12 cellular contexts compared by ENCODE assay signal in the genomic region with DNA sequence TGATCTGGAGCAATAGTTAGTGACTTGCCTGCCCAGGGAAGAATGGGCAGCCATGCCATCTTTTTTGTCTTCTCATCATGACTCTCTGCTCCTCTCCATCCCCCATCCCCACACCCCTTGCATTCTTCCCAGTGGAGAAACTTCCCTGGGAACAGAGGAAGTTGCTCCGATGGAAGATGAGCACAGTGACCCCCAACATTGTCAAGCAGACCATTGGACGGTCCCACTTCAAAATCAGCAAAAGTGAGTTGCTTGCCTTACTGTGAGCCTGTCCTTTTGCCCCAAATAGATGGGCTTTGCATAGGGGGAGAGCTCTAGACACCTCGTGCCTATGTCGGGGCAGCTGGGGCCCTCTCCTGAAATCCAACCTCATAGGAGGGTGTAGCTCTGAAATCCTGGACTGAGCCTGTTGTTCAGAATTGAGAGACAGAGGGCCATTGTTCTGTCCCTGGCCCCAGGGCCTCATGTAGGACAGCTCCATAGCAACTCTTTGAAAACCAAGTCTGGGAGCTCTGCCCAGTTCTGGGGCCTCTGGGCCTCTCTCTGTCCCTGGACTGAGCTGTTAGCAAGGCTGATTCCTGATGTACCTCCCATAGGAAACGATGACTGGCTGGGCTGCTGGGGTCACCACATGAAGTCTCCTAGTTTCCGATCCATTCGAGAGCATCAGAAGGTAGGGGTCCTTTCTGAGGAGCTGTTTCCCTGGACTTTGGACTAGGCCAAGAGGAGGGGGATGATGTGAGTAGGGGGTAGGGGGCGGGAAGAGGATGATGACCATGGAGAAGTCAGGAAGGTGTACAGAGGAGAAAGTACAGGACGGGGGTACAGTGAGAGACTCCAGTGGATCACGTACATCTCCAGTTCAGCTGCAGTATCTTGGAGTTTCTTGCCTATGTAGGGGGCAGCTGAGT. TPM values are rescaled to one million over a fixed set of nuclear protein-coding genes. Genes with fewer than 3 reads are reported as not detected.
DNase-seq lines count a peak whose midpoint lies in the region; ATAC-seq and TF ChIP-seq lines count a peak whose summit lies in the region.
"Had no signal": no experiment of that assay in that cellular context is flagged by ENCODE, and none has a peak within 500 bp of the region (broad histone marks: within the 10 kb centered on the region; RNA-seq: fewer than 3 reads in every experiment).

No MANE protein-coding gene starts in this region.

- no peaks in the 10 kb centered on the region for H3K9me3 Mint-ChIP-seq in stimulated activated memory B cell treated with anti-CD40 and anti-IgM and Interleukin-4, amounts not matched to agents 10 μg/mL and 1 μg/mL and 100 μg/mL, for 72 hours

- intact Hi-C loops in PC-9 (cut with micrococcal nuclease; ENCODE audit: unreplicated experiment), result no loop called here

- no peak overlapping the region for H3K4me3 ChIP-seq in PC-9
- H3K4me3 ChIP-seq: Peyer's patch, thyroid gland had no signal

- in situ Hi-C loops in KBM-7 (cut with MboI; ENCODE audit: low pct_unique_long_range_greater_than_20kb, low sequenced_read_pairs), result no loop called here

- no peak overlapping the region for H2AFZ ChIP-seq in PC-9

- DNase-seq in PC-9 (peak; percentile 45 to 46), cerebellum (ENCODE audit: low spot score) (peak; percentile 40), islet precursor cell (peak; percentile 77), SHP77 (lab: John Stamatoyannopoulos, UW) (no peak), KBM-7 (no peak), NCI-H226 (no peak)
- DNase-seq: activated CD8-positive, alpha-beta memory T cell treated with anti-CD3 and anti-CD28 coated beads, Interleukin-2, amount 10 ng/mL, durations not matched to agents 7 days and 5 days; HCEC 1CT; Peyer's patch had no signal

- peaks cover 24% of the 10 kb centered on the region for H3K4me1 Mint-ChIP-seq in stimulated activated memory B cell treated with anti-CD40 and anti-IgM and Interleukin-4, amounts not matched to agents 10 μg/mL and 1 μg/mL and 100 μg/mL, for 72 hours

- POLR2A ChIA-PET in PC-9 (lab: Charles Lee; ENCODE audit: unreplicated experiment), result interaction anchor here (0.6 to 0.7 kb wide), 3 partner anchors 14 to 507 kb away, joined by 3 to 7 read pairs (median 3); partner anchors contain the start of gene TUBA4B

- peaks cover 45% of the 10 kb centered on the region for H3K36me3 ChIP-seq in PC-9 (ENCODE audit: low read depth)

- TF ChIP-seq CTCF in PC-9 (conservative IDR thresholded peaks at IDR 0.05), result no peak

- no peak overlapping the region for H3K4me2 ChIP-seq in PC-9

- no peaks in the 10 kb centered on the region for H3F3A ChIP-seq in PC-9 (ENCODE audit: insufficient read depth, low read depth)

- H3K27me3 ChIP-seq in PC-9 (ENCODE audit: insufficient read depth, low read depth), result no peaks in the 10 kb centered on the region
- H3K27me3 ChIP-seq: Peyer's patch, thyroid gland had no signal

- H3K9me2 ChIP-seq in PC-9 (ENCODE audit: insufficient read depth), result no peaks in the 10 kb centered on the region

- H3K27ac ChIP-seq in PC-9, result peak overlapping the region; percentile 67
- H3K27ac ChIP-seq: thyroid gland had no signal

- H3K9me3 ChIP-seq in PC-9 (ENCODE audit: insufficient read depth, low read depth), result no peaks in the 10 kb centered on the region
- H3K9me3 ChIP-seq: Peyer's patch, thyroid gland had no signal

- TSS peak; percentile 5 for BruUV-seq in PC-9 (replicated peaks; lab: Mats Ljungman, UMichigan)

- H3K27me3 Mint-ChIP-seq in stimulated activated memory B cell treated with anti-CD40 and anti-IgM and Interleukin-4, amounts not matched to agents 10 μg/mL and 1 μg/mL and 100 μg/mL, for 72 hours, result no peaks in the 10 kb centered on the region
- H3K27me3 Mint-ChIP-seq: activated CD8-positive, alpha-beta memory T cell treated with anti-CD3 and anti-CD28 coated beads, Interleukin-2, amount 10 ng/mL, durations not matched to agents 7 days and 5 days had no signal

- H3K79me2 ChIP-seq in PC-9 (ENCODE audit: low read depth), result no peaks in the 10 kb centered on the region

- peak overlapping the region; percentile 75 for H3K27ac Mint-ChIP-seq in stimulated activated memory B cell treated with anti-CD40 and anti-IgM and Interleukin-4, amounts not matched to agents 10 μg/mL and 1 μg/mL and 100 μg/mL, for 72 hours
- H3K27ac Mint-ChIP-seq: activated CD8-positive, alpha-beta memory T cell treated with anti-CD3 and anti-CD28 coated beads, Interleukin-2, amount 10 ng/mL, durations not matched to agents 7 days and 5 days had no signal

- no peak overlapping the region for H3K4me3 Mint-ChIP-seq in stimulated activated memory B cell treated with anti-CD40 and anti-IgM and Interleukin-4, amounts not matched to agents 10 μg/mL and 1 μg/mL and 100 μg/mL, for 72 hours
- H3K4me3 Mint-ChIP-seq: activated CD8-positive, alpha-beta memory T cell treated with anti-CD3 and anti-CD28 coated beads, Interleukin-2, amount 10 ng/mL, durations not matched to agents 7 days and 5 days had no signal

- ATAC-seq in stimulated activated memory B cell treated with anti-CD40 and anti-IgM and Interleukin-4, amounts not matched to agents 10 μg/mL and 1 μg/mL and 100 μg/mL, for 72 hours, result no peak
- ATAC-seq in HG03095 (IDR thresholded peaks at IDR 0.05; ENCODE audit: unreplicated experiment), result no peak
- ATAC-seq: activated CD8-positive, alpha-beta memory T cell treated with anti-CD3 and anti-CD28 coated beads, Interleukin-2, amount 10 ng/mL, durations not matched to agents 7 days and 5 days had no signal

- H3K36me3 Mint-ChIP-seq in stimulated activated memory B cell treated with anti-CD40 and anti-IgM and Interleukin-4, amounts not matched to agents 10 μg/mL and 1 μg/mL and 100 μg/mL, for 72 hours, result peaks cover 71% of the 10 kb centered on the region

- CTCF ChIA-PET in PC-9 (lab: Charles Lee), result no interaction called here

- H3K4me1 ChIP-seq in PC-9 (replicated peaks; ENCODE audit: insufficient read depth), result peaks cover 14% of the 10 kb centered on the region
- H3K4me1 ChIP-seq: Peyer's patch, thyroid gland had no signal

- H4K20me1 ChIP-seq in PC-9 (ENCODE audit: insufficient read depth), result no peaks in the 10 kb centered on the region

RNA-seq across cellular contexts. Expression of gene TTLL4, which starts 35.2 kb away (rescaled TPM):
- 43.9 and 57.1 TPM in 2 replicates for total RNA-seq in PC-9 (2021)
- total RNA-seq in cerebellum, result 23.2 TPM

RNA-seq across cellular contexts. Expression of gene CYP27A1, which starts 36.1 kb away (rescaled TPM):
- total RNA-seq in PC-9 (2021), result 0.94 and 2.0 TPM in 2 replicates
- 5.7 TPM for total RNA-seq in cerebellum
- total RNA-seq: activated CD8-positive, alpha-beta memory T cell treated with anti-CD3 and anti-CD28 coated beads, Interleukin-2, amount 10 ng/mL, durations not matched to agents 7 days and 5 days had no signal

Comparison
In these comparisons a context has a peak if more than half of its experiments do, and no peak if none do; other contexts are left out.
1. DNase-seq: peak in PC-9 (2 of 2), cerebellum (single experiment) and islet precursor cell (single experiment); none in SHP77 (0 of 2), KBM-7 (single experiment) and NCI-H226 (single experiment).